Comparison of ENCODE assay signal across 20 cellular contexts in the genomic region with DNA sequence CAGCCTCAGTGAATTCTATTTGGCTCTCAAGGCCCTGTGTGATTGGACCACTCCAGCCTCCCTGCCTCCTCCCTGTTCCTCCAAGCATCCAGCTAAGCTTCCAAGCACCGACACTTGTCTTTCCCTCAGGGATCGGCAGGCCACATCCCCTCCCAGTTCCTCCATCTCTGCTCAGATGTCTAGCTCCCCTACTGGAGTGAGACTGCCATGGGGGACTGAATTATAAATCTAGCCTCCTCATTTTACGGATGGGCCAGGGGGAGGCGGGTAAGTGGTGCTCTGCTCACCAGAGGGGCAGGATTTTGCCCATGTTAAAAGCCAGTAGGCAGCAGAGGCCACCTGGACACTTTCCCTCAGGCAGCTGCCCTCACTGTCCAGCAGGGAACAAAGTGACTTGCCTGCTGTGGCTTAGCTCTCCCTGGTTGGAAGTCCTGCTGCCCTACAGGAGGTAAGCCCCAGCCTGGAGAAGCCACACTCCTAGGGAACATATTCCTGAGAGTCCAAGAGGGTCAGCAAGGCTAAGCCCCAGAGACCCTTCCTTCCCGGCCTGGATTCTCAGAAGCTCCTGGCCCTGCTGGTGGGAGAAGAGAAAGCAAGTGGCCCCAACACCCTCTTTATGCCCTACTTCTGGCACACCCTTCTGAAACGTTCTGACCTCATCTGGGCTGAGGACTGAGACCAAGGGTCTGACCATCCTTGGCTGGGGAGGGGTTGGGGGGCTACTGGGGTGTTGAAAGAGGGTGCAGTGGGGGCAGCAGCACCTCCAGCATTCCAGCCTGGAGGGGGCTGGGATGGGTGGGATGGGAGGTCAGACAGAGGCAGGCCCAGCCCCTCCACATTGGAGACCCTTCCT. TPM values are rescaled to one million over a fixed set of nuclear protein-coding genes. Genes with fewer than 3 reads are reported as not detected.
A peak's percentile ranks its signal among the peaks of the same experiment; 100 is the strongest.
DNase-seq lines count a peak whose midpoint lies in the region; TF ChIP-seq lines count a peak whose summit lies in the region.
"Had no signal": no experiment of that assay in that cellular context is flagged by ENCODE, and none has a peak within 500 bp of the region (broad histone marks: within the 10 kb centered on the region; RNA-seq: fewer than 3 reads in every experiment).

No MANE protein-coding gene starts in this region.

- H3K4me1 ChIP-seq in sigmoid colon: no peaks in the 10 kb centered on the region
- no peaks in the 10 kb centered on the region for H3K4me1 ChIP-seq in tibial nerve

- CTCF ChIA-PET in activated CD4-positive, alpha-beta memory T cell treated with anti-CD3 and anti-CD28 coated beads, Interleukin-2, amount 10 ng/mL, durations not matched to agents 7 days and 5 days (lab: Charles Lee): interaction anchor here (1.4 kb wide), 1 partner anchor 34 kb away, joined by 3 read pairs; no protein-coding TSS in a partner anchor
- CTCF ChIA-PET in activated CD4-positive, alpha-beta memory T cell treated with anti-CD3 and anti-CD28 coated beads for 36 hours (lab: Charles Lee): interaction anchor here (1.1 kb wide), 1 partner anchor 33 kb away, joined by 4 read pairs; no protein-coding TSS in a partner anchor

- H3K27ac ChIP-seq in sigmoid colon (no peak overlapping the region), tibial nerve (no peak overlapping the region)
- H3K27ac ChIP-seq: KMS-11, neutrophil had no signal

- TF ChIP-seq POLR2A in sigmoid colon (IDR thresholded peaks at IDR 0.05) (no peak), tibial nerve (IDR thresholded peaks at IDR 0.05) (no peak)

- no peak for TF ChIP-seq CTCF in sigmoid colon (IDR thresholded peaks at IDR 0.05)
- TF ChIP-seq CTCF in tibial nerve (IDR thresholded peaks at IDR 0.05): no peak

- peak; percentile 12 for DNase-seq in activated CD4-positive, alpha-beta memory T cell treated with anti-CD3 and anti-CD28 coated beads, Interleukin-2, amount 10 ng/mL, durations not matched to agents 7 days and 5 days
- no peak for DNase-seq in activated CD4-positive, alpha-beta memory T cell treated with anti-CD3 and anti-CD28 coated beads for 36 hours
- DNase-seq in RKO (ENCODE audit: low spot score) (peak; percentile 11), head of caudate nucleus (peak in 24 of 42 donors; percentile 1 to 36 (median 10)), sigmoid colon (peak; percentile 47), H4 (ENCODE audit: low spot score) (no peak), tibial nerve (ENCODE audit: low spot score in 2 of 2) (no peak), NK-92 (lab: John Stamatoyannopoulos, UW; ENCODE audit: unreplicated experiment) (no peak)
- DNase-seq: activated naive CD8-positive, alpha-beta T cell treated with anti-CD3 and anti-CD28 coated beads, Interleukin-2, amount 50 U/mL, for 24 hours; Calu3; erythroblast; hypothalamus; NCI-H526 treated with DMSO at 0.1 percent for 48 hours; stimulated activated CD4-positive, alpha-beta T cell treated with anti-CD3 and anti-CD28 coated beads, Interleukin-15, amount 100 ng/mL, for 24 hours; T-helper 9 cell had no signal

- peaks cover 4% of the 10 kb centered on the region for H3K27me3 Mint-ChIP-seq in activated CD4-positive, alpha-beta memory T cell treated with anti-CD3 and anti-CD28 coated beads, Interleukin-2, amount 10 ng/mL, durations not matched to agents 7 days and 5 days
- no peaks in the 10 kb centered on the region for H3K27me3 Mint-ChIP-seq in activated CD4-positive, alpha-beta memory T cell treated with anti-CD3 and anti-CD28 coated beads for 36 hours
- H3K27me3 Mint-ChIP-seq: activated naive CD8-positive, alpha-beta T cell treated with anti-CD3 and anti-CD28 coated beads, Interleukin-2, amount 50 U/mL, for 24 hours had no signal

- H3K4me3 Mint-ChIP-seq in activated CD4-positive, alpha-beta memory T cell treated with anti-CD3 and anti-CD28 coated beads, Interleukin-2, amount 10 ng/mL, durations not matched to agents 7 days and 5 days: no peak overlapping the region
- H3K4me3 Mint-ChIP-seq in activated CD4-positive, alpha-beta memory T cell treated with anti-CD3 and anti-CD28 coated beads for 36 hours: no peak overlapping the region
- H3K4me3 Mint-ChIP-seq: activated naive CD8-positive, alpha-beta T cell treated with anti-CD3 and anti-CD28 coated beads, Interleukin-2, amount 50 U/mL, for 24 hours had no signal

- intact Hi-C loops in activated CD4-positive, alpha-beta memory T cell treated with anti-CD3 and anti-CD28 coated beads for 36 hours (cut with micrococcal nuclease): no loop called here
- intact Hi-C loops in head of caudate nucleus (cut with DNase I) (no loop called here), sigmoid colon (cut with DNase I) (no loop called here)

- no peaks in the 10 kb centered on the region for H3K9me3 Mint-ChIP-seq in activated CD4-positive, alpha-beta memory T cell treated with anti-CD3 and anti-CD28 coated beads, Interleukin-2, amount 10 ng/mL, durations not matched to agents 7 days and 5 days
- H3K9me3 Mint-ChIP-seq in activated CD4-positive, alpha-beta memory T cell treated with anti-CD3 and anti-CD28 coated beads for 36 hours: no peaks in the 10 kb centered on the region
- H3K9me3 Mint-ChIP-seq: activated naive CD8-positive, alpha-beta T cell treated with anti-CD3 and anti-CD28 coated beads, Interleukin-2, amount 50 U/mL, for 24 hours had no signal

- no peak overlapping the region for H3K4me3 ChIP-seq in sigmoid colon
- no peak overlapping the region for H3K4me3 ChIP-seq in tibial nerve
- H3K4me3 ChIP-seq: lung had no signal

- H3K27me3 ChIP-seq in sigmoid colon (no peaks in the 10 kb centered on the region), tibial nerve (no peaks in the 10 kb centered on the region)
- H3K27me3 ChIP-seq: neutrophil had no signal

- POLR2A ChIA-PET in activated CD4-positive, alpha-beta memory T cell treated with anti-CD3 and anti-CD28 coated beads, Interleukin-2, amount 10 ng/mL, durations not matched to agents 7 days and 5 days (lab: Charles Lee): no interaction called here
- POLR2A ChIA-PET in activated CD4-positive, alpha-beta memory T cell treated with anti-CD3 and anti-CD28 coated beads for 36 hours (lab: Charles Lee): no interaction called here

- WGBS in sigmoid colon, 2 donors: 59 to 67% methylated on average over 6 of the region's 6 CpGs
- WGBS in tibial nerve, 2 donors: 38 to 46% methylated on average over 6 of the region's 6 CpGs

- no peaks in the 10 kb centered on the region for H3K4me1 Mint-ChIP-seq in activated CD4-positive, alpha-beta memory T cell treated with anti-CD3 and anti-CD28 coated beads, Interleukin-2, amount 10 ng/mL, durations not matched to agents 7 days and 5 days
- no peaks in the 10 kb centered on the region for H3K4me1 Mint-ChIP-seq in activated CD4-positive, alpha-beta memory T cell treated with anti-CD3 and anti-CD28 coated beads for 36 hours (ENCODE audit: low read depth)
- H3K4me1 Mint-ChIP-seq: activated naive CD8-positive, alpha-beta T cell treated with anti-CD3 and anti-CD28 coated beads, Interleukin-2, amount 50 U/mL, for 24 hours had no signal

- H3K36me3 ChIP-seq in sigmoid colon (no peaks in the 10 kb centered on the region), tibial nerve (no peaks in the 10 kb centered on the region)
- H3K36me3 ChIP-seq: neutrophil had no signal

- TF ChIP-seq EP300 in sigmoid colon (IDR thresholded peaks at IDR 0.05): no peak
- TF ChIP-seq EP300 in tibial nerve (IDR thresholded peaks at IDR 0.05): no peak

- no peak overlapping the region for H3K27ac Mint-ChIP-seq in activated CD4-positive, alpha-beta memory T cell treated with anti-CD3 and anti-CD28 coated beads, Interleukin-2, amount 10 ng/mL, durations not matched to agents 7 days and 5 days
- H3K27ac Mint-ChIP-seq in activated CD4-positive, alpha-beta memory T cell treated with anti-CD3 and anti-CD28 coated beads for 36 hours: no peak overlapping the region
- H3K27ac Mint-ChIP-seq: activated naive CD8-positive, alpha-beta T cell treated with anti-CD3 and anti-CD28 coated beads, Interleukin-2, amount 50 U/mL, for 24 hours had no signal

- no peaks in the 10 kb centered on the region for H3K36me3 Mint-ChIP-seq in activated CD4-positive, alpha-beta memory T cell treated with anti-CD3 and anti-CD28 coated beads, Interleukin-2, amount 10 ng/mL, durations not matched to agents 7 days and 5 days (ENCODE audit: low read depth)
- no peaks in the 10 kb centered on the region for H3K36me3 Mint-ChIP-seq in activated CD4-positive, alpha-beta memory T cell treated with anti-CD3 and anti-CD28 coated beads for 36 hours

- H3K9me3 ChIP-seq in sigmoid colon: no peaks in the 10 kb centered on the region
- no peaks in the 10 kb centered on the region for H3K9me3 ChIP-seq in tibial nerve
- H3K9me3 ChIP-seq: neutrophil had no signal

RNA-seq across cellular contexts. Expression of a gene that starts 9.1 kb away (rescaled TPM):
- under 1 TPM in 1 of 2 experiments, not detected in 1; 0.25 TPM for total RNA-seq in activated CD4-positive, alpha-beta memory T cell treated with anti-CD3 and anti-CD28 coated beads, Interleukin-2, amount 10 ng/mL, durations not matched to agents 7 days and 5 days
- total RNA-seq in activated CD4-positive, alpha-beta memory T cell treated with anti-CD3 and anti-CD28 coated beads for 36 hours: not detected
- not detected for total RNA-seq in sigmoid colon
- 1 to 10 TPM in 1 of 3 donors, under 1 TPM in 1, not detected in 1; 0.31 to 1.4 TPM for polyA plus RNA-seq in sigmoid colon
- total RNA-seq in H4 (2014; rRNA removed; shearing (Covaris generic)): not detected in 2 replicates
- total RNA-seq in tibial nerve: 1 to 10 TPM in 1 of 4 donors, not detected in 3; 3.5 TPM
- total RNA-seq: Calu3, cerebellum had no signal

RNA-seq across cellular contexts. Expression of a gene that starts 26.4 kb away (rescaled TPM):
- total RNA-seq in activated CD4-positive, alpha-beta memory T cell treated with anti-CD3 and anti-CD28 coated beads, Interleukin-2, amount 10 ng/mL, durations not matched to agents 7 days and 5 days: not detected
- total RNA-seq in activated CD4-positive, alpha-beta memory T cell treated with anti-CD3 and anti-CD28 coated beads for 36 hours: not detected
- total RNA-seq in sigmoid colon (under 1 TPM in 1 of 4 donors, not detected in 3; under 0.01 TPM), tibial nerve (under 1 TPM in 1 of 4 donors, not detected in 3; 0.42 TPM)
- polyA plus RNA-seq in sigmoid colon: not detected
- total RNA-seq in H4 (2014; rRNA removed; shearing (Covaris generic)): not detected in 2 replicates
- total RNA-seq: Calu3, lung, Right ventricle myocardium inferior had no signal

RNA-seq across cellular contexts. Expression of a gene that starts 58.2 kb away (rescaled TPM):
- 1 to 10 TPM in 1 of 2 experiments, under 1 TPM in 1; 0.93 to 1.1 TPM for total RNA-seq in activated CD4-positive, alpha-beta memory T cell treated with anti-CD3 and anti-CD28 coated beads, Interleukin-2, amount 10 ng/mL, durations not matched to agents 7 days and 5 days
- 1 to 10 TPM; 1.0 to 1.1 TPM for total RNA-seq in activated CD4-positive, alpha-beta memory T cell treated with anti-CD3 and anti-CD28 coated beads for 36 hours
- total RNA-seq in sigmoid colon (10 to 100 TPM; 34.9 to 74.8 (median 56.9) TPM), tibial nerve (10 to 100 TPM; 44.6 to 81.3 (median 60.3) TPM)
- polyA plus RNA-seq in sigmoid colon: 10 to 100 TPM in 1 of 3 donors, 1 to 10 TPM in 2; 6.2 to 21.0 (median 9.5) TPM
- 1.9 and 3.8 TPM in 2 replicates for total RNA-seq in H4 (2014; rRNA removed; shearing (Covaris generic))

Comparison
In these comparisons a context has a peak if more than half of its experiments do, and no peak if none do; other contexts are left out.
1. DNase-seq: peak in activated CD4-positive, alpha-beta memory T cell treated with anti-CD3 and anti-CD28 coated beads, Interleukin-2, amount 10 ng/mL, durations not matched to agents 7 days and 5 days (single experiment), RKO (single experiment), head of caudate nucleus (24 of 42) and sigmoid colon (single experiment); none in activated CD4-positive, alpha-beta memory T cell treated with anti-CD3 and anti-CD28 coated beads for 36 hours (single experiment), H4 (single experiment), tibial nerve (0 of 2) and NK-92 (single experiment).